In genomic region chr1:77833521-77834100, GRCh38 we compare ENCODE assay signal across 1 cellular context.
TF ChIP-seq lines count a peak whose summit lies in the region.

No MANE protein-coding gene starts in this region.

TF ChIP-seq in WTC11, 78 proteins besides CTCF, POLR2A, EP300 and RAD21:
- TF ChIP-seq MXD4 (CRISPR knock-in tag; IDR thresholded peaks at IDR 0.05; ENCODE audit: borderline replicate concordance) (no peak), NR2C2 (CRISPR knock-in tag; IDR thresholded peaks at IDR 0.05) (no peak), IRF1 (CRISPR knock-in tag; IDR thresholded peaks at IDR 0.05) (no peak), ATF1 (CRISPR knock-in tag; IDR thresholded peaks at IDR 0.05) (no peak), NR1H2 (CRISPR knock-in tag; IDR thresholded peaks at IDR 0.05) (no peak), GTF2I (CRISPR knock-in tag; conservative IDR thresholded peaks at IDR 0.05) (no peak), ZNF317 (CRISPR knock-in tag; IDR thresholded peaks at IDR 0.05; ENCODE audit: borderline replicate concordance, low read depth) (no peak), TCF7 (CRISPR knock-in tag; IDR thresholded peaks at IDR 0.05; ENCODE audit: low read depth) (no peak)
- TF ChIP-seq, protein P1, sequence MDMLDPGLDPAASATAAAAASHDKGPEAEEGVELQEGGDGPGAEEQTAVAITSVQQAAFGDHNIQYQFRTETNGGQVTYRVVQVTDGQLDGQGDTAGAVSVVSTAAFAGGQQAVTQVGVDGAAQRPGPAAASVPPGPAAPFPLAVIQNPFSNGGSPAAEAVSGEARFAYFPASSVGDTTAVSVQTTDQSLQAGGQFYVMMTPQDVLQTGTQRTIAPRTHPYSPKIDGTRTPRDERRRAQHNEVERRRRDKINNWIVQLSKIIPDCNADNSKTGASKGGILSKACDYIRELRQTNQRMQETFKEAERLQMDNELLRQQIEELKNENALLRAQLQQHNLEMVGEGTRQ (CRISPR knock-in tag; IDR thresholded peaks at IDR 0.05) = no peak
